In the genomic region with DNA sequence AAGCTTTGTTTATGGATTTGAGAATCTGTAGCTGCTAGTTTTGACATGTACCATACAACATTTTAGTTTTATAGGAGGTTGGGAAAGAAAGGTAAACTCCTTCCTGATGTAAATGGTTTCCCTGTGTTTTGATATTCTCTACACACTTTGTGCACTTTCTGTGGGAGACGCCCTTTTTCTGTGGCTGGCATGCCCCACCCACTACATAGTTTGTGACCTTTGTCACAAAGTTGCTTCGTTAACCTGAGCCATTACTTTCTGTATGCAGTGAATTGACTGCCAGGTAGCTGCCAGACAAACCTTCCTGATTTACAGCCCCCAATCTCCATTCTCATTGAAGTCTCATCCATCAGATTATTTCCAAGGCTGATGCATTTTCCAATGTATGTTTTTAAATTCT, we compare ENCODE assay signal across 25 cellular contexts.
DNase-seq lines count a peak whose midpoint lies in the region; ATAC-seq and FAIRE-seq lines count a peak whose summit lies in the region.
"Had no signal": no experiment of that assay in that cellular context is flagged by ENCODE, and none has a peak within 500 bp of the region (broad histone marks: within the 10 kb centered on the region; RNA-seq: fewer than 3 reads in every experiment).

No MANE protein-coding gene starts in this region.

- intact Hi-C loops in right cardiac atrium (cut with DNase I): no loop called here

- 10 to 45% (median 27%) methylated on average over 2 of the region's 2 CpGs for WGBS in small intestine, 3 donors
- WGBS in right cardiac atrium: 93% methylated on average over 2 of the region's 2 CpGs

- H3K36me3 ChIP-seq in small intestine (ENCODE audit: control insufficient read depth in 2 of 2, insufficient read depth in 2 of 2, low read length in 2 of 2): no peaks in the 10 kb centered on the region

- no peak overlapping the region for H3K27ac ChIP-seq in small intestine (ENCODE audit: low read depth in 1 of 2, low read length in 1 of 2)
- no peak overlapping the region for H3K27ac ChIP-seq in right cardiac atrium (ENCODE audit: low read length)
- H3K27ac ChIP-seq: foreskin keratinocyte, psoas muscle had no signal

- ATAC-seq in GM21529 (IDR thresholded peaks at IDR 0.05; ENCODE audit: unreplicated experiment) (no peak), HG02588 (IDR thresholded peaks at IDR 0.05; ENCODE audit: unreplicated experiment) (no peak), right cardiac atrium (no peak)
- ATAC-seq: GM12878, Panc1, psoas muscle had no signal

- peaks cover 0 to 3% of the 10 kb centered on the region in 2 donors for H3K4me1 ChIP-seq in small intestine (ENCODE audit: control insufficient read depth in 2 of 2, insufficient read depth in 1 of 2, low read depth in 1 of 2, low read length in 1 of 2)
- peaks cover 2% of the 10 kb centered on the region for H3K4me1 ChIP-seq in right cardiac atrium (ENCODE audit: control insufficient read depth, insufficient read depth, low read length)
- H3K4me1 ChIP-seq: psoas muscle had no signal

- FAIRE-seq in colon (lab: Jason Lieb, UNC) (peak; percentile 53), small intestine (lab: Jason Lieb, UNC) (no peak)
- FAIRE-seq: endothelial cell of umbilical vein, GM12878 had no signal

- H3K9me3 ChIP-seq in small intestine (ENCODE audit: control insufficient read depth, low read depth) (no peaks in the 10 kb centered on the region), right cardiac atrium (ENCODE audit: control insufficient read depth, low read length) (no peaks in the 10 kb centered on the region)
- H3K9me3 ChIP-seq: MG63, psoas muscle had no signal

- H3K4me3 ChIP-seq in small intestine (ENCODE audit: low read depth in 1 of 2, low read length in 2 of 2): no peak overlapping the region
- H3K4me3 ChIP-seq in right cardiac atrium (ENCODE audit: low read length): no peak overlapping the region
- H3K4me3 ChIP-seq: GM12878, MG63, psoas muscle had no signal

- no peaks in the 10 kb centered on the region for H3K27me3 ChIP-seq in small intestine (ENCODE audit: control insufficient read depth in 2 of 2, insufficient read depth in 2 of 2, low read length in 2 of 2)
- no peaks in the 10 kb centered on the region for H3K27me3 ChIP-seq in right cardiac atrium (ENCODE audit: control insufficient read depth, insufficient read depth)
- H3K27me3 ChIP-seq: foreskin keratinocyte, MG63 had no signal

- peak; percentile 7 for DNase-seq in activated naive CD4-positive, alpha-beta T cell treated with Interleukin-2 at 50 U/mL for 16 hours
- no peak for DNase-seq in activated naive CD4-positive, alpha-beta T cell (lab: John Stamatoyannopoulos, UW)
- DNase-seq in LoVo (ENCODE audit: low spot score): peak; percentile 91
- DNase-seq in small intestine: peak; percentile 95
- DNase-seq in right cardiac atrium: no peak
- DNase-seq: ACHN; activated CD4-positive, alpha-beta T cell treated with anti-CD3 and anti-CD28 coated beads for 1 hour; activated T-cell treated with anti-CD3 and anti-CD28 coated beads for 4 hours; C1 segment of cervical spinal cord; foreskin keratinocyte; GDM1; H7; hypothalamus; islet precursor cell; mesendoderm; MG63; NCI-H187; psoas muscle; stimulated activated CD4-positive, alpha-beta T cell treated with anti-CD3 and anti-CD28 coated beads, Interleukin-12 subunit alpha, Interleukin-12 subunit beta, amount 100 ng/mL, for 4 hours had no signal

Comparison
In these comparisons a context has a peak if more than half of its experiments do, and no peak if none do; other contexts are left out.
1. DNase-seq: peak in activated naive CD4-positive, alpha-beta T cell treated with Interleukin-2 at 50 U/mL for 16 hours (single experiment), LoVo (single experiment) and small intestine (single experiment); none in activated naive CD4-positive, alpha-beta T cell (0 of 4) and right cardiac atrium (0 of 3).